13 cellular contexts compared by ENCODE assay signal in the genomic region with DNA sequence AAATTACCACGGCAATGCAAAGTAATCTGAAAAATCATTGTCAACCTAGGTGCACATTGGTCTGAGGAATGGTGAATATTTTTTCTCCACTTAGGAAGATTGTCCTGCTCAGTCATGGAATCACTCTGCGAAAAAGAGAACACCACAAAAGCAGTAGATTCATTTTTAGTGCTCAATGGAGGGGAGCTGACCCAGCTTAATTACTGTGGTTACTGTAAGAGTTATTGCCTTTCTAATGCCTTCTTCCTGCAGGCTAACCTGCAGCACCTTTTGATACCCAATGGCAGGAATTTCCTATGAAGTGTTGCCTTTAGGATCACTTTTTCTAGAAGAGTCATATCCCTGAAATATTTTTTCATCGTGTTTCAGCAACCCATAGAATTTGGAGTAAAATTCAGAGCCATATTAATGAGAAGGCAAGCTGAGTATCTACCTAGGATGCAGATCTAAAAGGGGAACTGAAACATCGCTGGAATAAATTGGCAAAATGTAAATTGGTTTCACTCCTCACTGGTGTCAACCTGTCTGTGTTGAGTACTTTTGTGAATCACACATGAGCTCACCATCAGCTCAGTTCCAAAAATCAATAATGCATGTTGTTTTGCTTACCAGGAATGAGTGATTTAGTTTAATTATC.
DNase-seq lines count a peak whose midpoint lies in the region; ATAC-seq and TF ChIP-seq lines count a peak whose summit lies in the region.
"Had no signal": no experiment of that assay in that cellular context is flagged by ENCODE, and none has a peak within 500 bp of the region (broad histone marks: within the 10 kb centered on the region; RNA-seq: fewer than 3 reads in every experiment).

No MANE protein-coding gene starts in this region.

- H3K27ac ChIP-seq in neural progenitor cell = no peak overlapping the region
- H3K27ac ChIP-seq: uterus had no signal

- H3K9me3 ChIP-seq in neural progenitor cell (ENCODE audit: low read depth) = no peaks in the 10 kb centered on the region
- H3K9me3 ChIP-seq: uterus had no signal

- peak; percentile 58 for DNase-seq in RPMI8226
- no peak for DNase-seq in neural progenitor cell (ENCODE audit: low spot score)
- DNase-seq in Kasumi-1 (lab: John Stamatoyannopoulos, UW) = no peak
- DNase-seq in NCI-H2171 treated with DMSO at 0.1 percent for 48 hours (lab: John Stamatoyannopoulos, UW) = no peak
- DNase-seq: NCI-H1436; NK-92 treated with Interleukin-12 subunit alpha and Interleukin-12 subunit beta, amount 100 ng/mL, for 24 hours; stimulated activated CD4-positive, alpha-beta T cell treated with anti-CD3 and anti-CD28 coated beads, Interleukin-12 subunit alpha, Interleukin-12 subunit beta, amount 100 ng/mL, for 4 hours; uterus had no signal

- H3F3A ChIP-seq in neural progenitor cell (ENCODE audit: low read depth) = no peaks in the 10 kb centered on the region

- H3K4me2 ChIP-seq in neural progenitor cell = no peak overlapping the region

- H3K9me3 Mint-ChIP-seq in neural progenitor cell = peaks cover 35% of the 10 kb centered on the region

- no peak overlapping the region for H3K4me3 Mint-ChIP-seq in neural progenitor cell

- H3K27ac Mint-ChIP-seq in neural progenitor cell = no peak overlapping the region

- no peak overlapping the region for H3K4me3 ChIP-seq in neural progenitor cell
- H3K4me3 ChIP-seq: lung, uterus had no signal

- no peak for TF ChIP-seq CTCF in neural progenitor cell (IDR thresholded peaks at IDR 0.05)

- peak; percentile 78 for ATAC-seq in GM18517 (IDR thresholded peaks at IDR 0.05; ENCODE audit: unreplicated experiment)
- peak; percentile 87 for ATAC-seq in GM21529 (IDR thresholded peaks at IDR 0.05; ENCODE audit: unreplicated experiment)
- ATAC-seq in HG03175 (IDR thresholded peaks at IDR 0.05; ENCODE audit: unreplicated experiment) = peak; percentile 86
- no peak for ATAC-seq in HG02588 (IDR thresholded peaks at IDR 0.05; ENCODE audit: unreplicated experiment)

- H4K20me1 ChIP-seq in neural progenitor cell (ENCODE audit: low read depth) = no peaks in the 10 kb centered on the region

- no peaks in the 10 kb centered on the region for H3K4me1 ChIP-seq in neural progenitor cell
- H3K4me1 ChIP-seq: uterus had no signal

- no peaks in the 10 kb centered on the region for H3K36me3 ChIP-seq in neural progenitor cell
- H3K36me3 ChIP-seq: uterus had no signal

- no peaks in the 10 kb centered on the region for H3K27me3 Mint-ChIP-seq in neural progenitor cell (ENCODE audit: insufficient read depth, low read depth)

- no peaks in the 10 kb centered on the region for H3K79me2 ChIP-seq in neural progenitor cell (ENCODE audit: low read depth)

- H3K4me1 Mint-ChIP-seq in neural progenitor cell = peaks cover 5% of the 10 kb centered on the region

- H3K36me3 Mint-ChIP-seq in neural progenitor cell = no peaks in the 10 kb centered on the region

- H2AFZ ChIP-seq in neural progenitor cell (replicated peaks) = no peak overlapping the region

- no peak overlapping the region for H3K9ac ChIP-seq in neural progenitor cell

- H3K27me3 ChIP-seq in neural progenitor cell = no peaks in the 10 kb centered on the region
- H3K27me3 ChIP-seq: uterus had no signal
